19 cellular contexts compared by ENCODE assay signal in genomic region chr9:127985011-127985410, GRCh38. TPM values are rescaled to one million over a fixed set of nuclear protein-coding genes. Genes with fewer than 3 reads are reported as not detected.
DNase-seq lines count a peak whose midpoint lies in the region; ATAC-seq and TF ChIP-seq lines count a peak whose summit lies in the region.
"Had no signal": no experiment of that assay in that cellular context is flagged by ENCODE, and none has a peak within 500 bp of the region (broad histone marks: within the 10 kb centered on the region; RNA-seq: fewer than 3 reads in every experiment).

No MANE protein-coding gene starts in this region.

- TF ChIP-seq CTCF in activated CD8-positive, alpha-beta T cell treated with anti-CD3 and anti-CD28 coated beads for 36 hours (IDR thresholded peaks at IDR 0.05): no peak
- TF ChIP-seq CTCF in osteoblast (IDR thresholded peaks at IDR 0.05; ENCODE audit: extremely low read depth, low read depth, low read length): no peak

- CTCF ChIA-PET in activated CD8-positive, alpha-beta T cell treated with anti-CD3 and anti-CD28 coated beads for 36 hours (lab: Charles Lee): interaction anchor here (1.3 to 1.9 kb wide), 3 partner anchors 21 to 50 kb away, joined by 4 to 9 read pairs (median 4); no protein-coding TSS in a partner anchor
- CTCF ChIA-PET in activated CD8-positive, alpha-beta T cell treated with anti-CD3 and anti-CD28 coated beads, Interleukin-2, amount 10 ng/mL, durations not matched to agents 7 days and 5 days (lab: Charles Lee): interaction anchor here (1.5 kb wide), 1 partner anchor 133 kb away, joined by 4 read pairs; no protein-coding TSS in a partner anchor

- H3K9me3 Mint-ChIP-seq in activated CD8-positive, alpha-beta T cell treated with anti-CD3 and anti-CD28 coated beads for 36 hours: no peaks in the 10 kb centered on the region
- no peaks in the 10 kb centered on the region for H3K9me3 Mint-ChIP-seq in activated CD8-positive, alpha-beta T cell treated with anti-CD3 and anti-CD28 coated beads, Interleukin-2, amount 10 ng/mL, durations not matched to agents 7 days and 5 days (ENCODE audit: insufficient read depth)
- no peaks in the 10 kb centered on the region for H3K9me3 Mint-ChIP-seq in central memory CD8-positive, alpha-beta T cell
- H3K9me3 Mint-ChIP-seq: GM23338 had no signal

- peaks cover 3% of the 10 kb centered on the region for H3K36me3 Mint-ChIP-seq in activated CD8-positive, alpha-beta T cell treated with anti-CD3 and anti-CD28 coated beads for 36 hours (ENCODE audit: low read depth)
- H3K36me3 Mint-ChIP-seq in activated CD8-positive, alpha-beta T cell treated with anti-CD3 and anti-CD28 coated beads, Interleukin-2, amount 10 ng/mL, durations not matched to agents 7 days and 5 days (ENCODE audit: low read depth): no peaks in the 10 kb centered on the region
- H3K36me3 Mint-ChIP-seq in central memory CD8-positive, alpha-beta T cell (ENCODE audit: insufficient read depth): peaks cover 9% of the 10 kb centered on the region

- ATAC-seq in activated CD8-positive, alpha-beta T cell treated with anti-CD3 and anti-CD28 coated beads for 36 hours: no peak
- no peak for ATAC-seq in activated CD8-positive, alpha-beta T cell treated with anti-CD3 and anti-CD28 coated beads, Interleukin-2, amount 10 ng/mL, durations not matched to agents 7 days and 5 days
- no peak for ATAC-seq in central memory CD8-positive, alpha-beta T cell (replicated peaks; ENCODE audit: extremely low read depth, poor library complexity, severe bottlenecking)
- no peak for ATAC-seq in HG03521 (IDR thresholded peaks at IDR 0.05; ENCODE audit: unreplicated experiment)
- ATAC-seq: GM23338 had no signal

- H3K9me3 ChIP-seq in osteoblast (ENCODE audit: low read depth, low read length): no peaks in the 10 kb centered on the region

- H3K27ac ChIP-seq in osteoblast (ENCODE audit: low read depth, low read length): no peak overlapping the region
- H3K27ac ChIP-seq: 22Rv1 had no signal

- H3K4me2 ChIP-seq in osteoblast (ENCODE audit: insufficient read depth, low read length): no peak overlapping the region
- H3K4me2 ChIP-seq: GM23338 had no signal

- POLR2A ChIA-PET in activated CD8-positive, alpha-beta T cell treated with anti-CD3 and anti-CD28 coated beads for 36 hours (lab: Charles Lee): interaction anchor here (0.8 to 22.5 kb wide), 5 partner anchors 8 to 46 kb away, joined by 3 to 408 read pairs (median 4); no protein-coding TSS in a partner anchor
- POLR2A ChIA-PET in activated CD8-positive, alpha-beta T cell treated with anti-CD3 and anti-CD28 coated beads, Interleukin-2, amount 10 ng/mL, durations not matched to agents 7 days and 5 days (lab: Charles Lee): interaction anchor here (1.3 to 12.5 kb wide), 2 partner anchors 9 to 46 kb away, joined by 3 to 183 read pairs; no protein-coding TSS in a partner anchor

- peaks cover under 1% of the 10 kb centered on the region for H4K20me1 ChIP-seq in osteoblast (ENCODE audit: insufficient read depth, low read length)

- no peak overlapping the region for H3K4me3 Mint-ChIP-seq in activated CD8-positive, alpha-beta T cell treated with anti-CD3 and anti-CD28 coated beads for 36 hours
- no peak overlapping the region for H3K4me3 Mint-ChIP-seq in activated CD8-positive, alpha-beta T cell treated with anti-CD3 and anti-CD28 coated beads, Interleukin-2, amount 10 ng/mL, durations not matched to agents 7 days and 5 days
- H3K4me3 Mint-ChIP-seq in central memory CD8-positive, alpha-beta T cell: no peak overlapping the region
- H3K4me3 Mint-ChIP-seq: GM23338 had no signal

- peaks cover 5% of the 10 kb centered on the region for H3K79me2 ChIP-seq in osteoblast (ENCODE audit: insufficient read depth, low read length)

- no peak overlapping the region for H3K4me3 ChIP-seq in H7 (ENCODE audit: insufficient read depth, low read depth, low read length)
- no peak overlapping the region for H3K4me3 ChIP-seq in osteoblast (ENCODE audit: insufficient read depth, low read length)
- H3K4me3 ChIP-seq: GM23338 had no signal

- no peak overlapping the region for H2AFZ ChIP-seq in osteoblast (ENCODE audit: low read length)
- H2AFZ ChIP-seq: GM23338 had no signal

- H3K36me3 ChIP-seq in H7 (replicated peaks; ENCODE audit: control insufficient read depth, insufficient read depth, low read length) (no peaks in the 10 kb centered on the region), osteoblast (ENCODE audit: insufficient read depth, low read length) (no peaks in the 10 kb centered on the region)

- intact Hi-C loops in activated CD8-positive, alpha-beta T cell treated with anti-CD3 and anti-CD28 coated beads for 36 hours (cut with micrococcal nuclease): no loop called here

- peak overlapping the region; percentile 35 for H3K27ac Mint-ChIP-seq in activated CD8-positive, alpha-beta T cell treated with anti-CD3 and anti-CD28 coated beads for 36 hours
- H3K27ac Mint-ChIP-seq in activated CD8-positive, alpha-beta T cell treated with anti-CD3 and anti-CD28 coated beads, Interleukin-2, amount 10 ng/mL, durations not matched to agents 7 days and 5 days: no peak overlapping the region
- peak overlapping the region; percentile 53 for H3K27ac Mint-ChIP-seq in central memory CD8-positive, alpha-beta T cell (ENCODE audit: low read depth)
- H3K27ac Mint-ChIP-seq: GM23338 had no signal

- H3K4me1 Mint-ChIP-seq in activated CD8-positive, alpha-beta T cell treated with anti-CD3 and anti-CD28 coated beads for 36 hours (ENCODE audit: low read depth): peaks cover 32% of the 10 kb centered on the region
- peaks cover 31% of the 10 kb centered on the region for H3K4me1 Mint-ChIP-seq in activated CD8-positive, alpha-beta T cell treated with anti-CD3 and anti-CD28 coated beads, Interleukin-2, amount 10 ng/mL, durations not matched to agents 7 days and 5 days (ENCODE audit: low read depth)
- H3K4me1 Mint-ChIP-seq in central memory CD8-positive, alpha-beta T cell: peaks cover 16% of the 10 kb centered on the region

- H3K4me1 ChIP-seq in osteoblast (ENCODE audit: insufficient read depth, low read length): peaks cover 11% of the 10 kb centered on the region

- H3K27me3 ChIP-seq in H7 (ENCODE audit: control insufficient read depth, insufficient read depth, low read length) (no peaks in the 10 kb centered on the region), osteoblast (ENCODE audit: insufficient read depth, low read length) (no peaks in the 10 kb centered on the region)

- no peak for DNase-seq in activated CD8-positive, alpha-beta T cell treated with anti-CD3 and anti-CD28 coated beads for 36 hours
- DNase-seq in activated CD8-positive, alpha-beta T cell treated with anti-CD3 and anti-CD28 coated beads, Interleukin-2, amount 10 ng/mL, durations not matched to agents 7 days and 5 days: no peak
- peak; percentile 32 for DNase-seq in H7
- no peak for DNase-seq in central memory CD8-positive, alpha-beta T cell (ENCODE audit: low spot score in 2 of 2)
- peak; percentile 32 for DNase-seq in osteoblast (ENCODE audit: insufficient read length, low spot score, missing footprints)
- no peak for DNase-seq in stimulated activated CD4-positive, alpha-beta T cell treated with anti-CD3 and anti-CD28 coated beads, Interleukin-4, amount 100 ng/mL, for 24 hours
- no peak for DNase-seq in nucleus accumbens (lab: John Stamatoyannopoulos, UW)
- DNase-seq: DMS79 treated with DMSO at 0.1 percent for 48 hours, GDM1, IMR-90, NCI-H1417, NCI-H1930, NCI-H2171 treated with DMSO at 0.1 percent for 48 hours, NCI-H510A, NCI-H82, SHP77 treated with DMSO at 0.1 percent for 48 hours had no signal

- H3K27me3 Mint-ChIP-seq in activated CD8-positive, alpha-beta T cell treated with anti-CD3 and anti-CD28 coated beads for 36 hours: no peaks in the 10 kb centered on the region
- H3K27me3 Mint-ChIP-seq in activated CD8-positive, alpha-beta T cell treated with anti-CD3 and anti-CD28 coated beads, Interleukin-2, amount 10 ng/mL, durations not matched to agents 7 days and 5 days (ENCODE audit: low read depth): peaks cover 3% of the 10 kb centered on the region
- no peaks in the 10 kb centered on the region for H3K27me3 Mint-ChIP-seq in central memory CD8-positive, alpha-beta T cell

RNA-seq across cellular contexts. Expression of gene EEIG1, which starts 4.2 kb away (rescaled TPM):
- 10 to 100 TPM; 79.7 to 81.5 TPM for total RNA-seq in activated CD8-positive, alpha-beta T cell treated with anti-CD3 and anti-CD28 coated beads for 36 hours
- total RNA-seq in activated CD8-positive, alpha-beta T cell treated with anti-CD3 and anti-CD28 coated beads, Interleukin-2, amount 10 ng/mL, durations not matched to agents 7 days and 5 days: 100 to 1,000 TPM; 227 to 232 TPM
- 16.9 and 27.1 TPM in 2 replicates for total RNA-seq in H7 (2014; rRNA removed; shearing (Covaris generic))
- total RNA-seq in osteoblast: 18.0 and 20.6 TPM in 2 replicates

RNA-seq across cellular contexts. Expression of gene DPM2, which starts 47.4 kb away (rescaled TPM):
- 10 to 100 TPM; 41.3 to 43.9 TPM for total RNA-seq in activated CD8-positive, alpha-beta T cell treated with anti-CD3 and anti-CD28 coated beads for 36 hours
- total RNA-seq in activated CD8-positive, alpha-beta T cell treated with anti-CD3 and anti-CD28 coated beads, Interleukin-2, amount 10 ng/mL, durations not matched to agents 7 days and 5 days: 10 to 100 TPM; 47.9 to 53.8 TPM
- 38.3 and 45.6 TPM in 2 replicates for total RNA-seq in H7 (2014; rRNA removed; shearing (Covaris generic))
- total RNA-seq in osteoblast: 10.1 and 11.5 TPM in 2 replicates

RNA-seq across cellular contexts. Expression of gene PIP5KL1, which starts 54.4 kb away (rescaled TPM):
- 1 to 10 TPM; 1.7 to 2.5 TPM for total RNA-seq in activated CD8-positive, alpha-beta T cell treated with anti-CD3 and anti-CD28 coated beads for 36 hours
- 1 to 10 TPM; 2.6 to 2.7 TPM for total RNA-seq in activated CD8-positive, alpha-beta T cell treated with anti-CD3 and anti-CD28 coated beads, Interleukin-2, amount 10 ng/mL, durations not matched to agents 7 days and 5 days
- total RNA-seq in H7 (2014; rRNA removed; shearing (Covaris generic)): 0.94 and 3.4 TPM in 2 replicates
- 2.2 and 3.5 TPM in 2 replicates for total RNA-seq in osteoblast

Comparison
In these comparisons a context has a peak if more than half of its experiments do, and no peak if none do; other contexts are left out.
1. DNase-seq: peak in H7 (single experiment) and osteoblast (single experiment); none in activated CD8-positive, alpha-beta T cell treated with anti-CD3 and anti-CD28 coated beads for 36 hours (single experiment), activated CD8-positive, alpha-beta T cell treated with anti-CD3 and anti-CD28 coated beads, Interleukin-2, amount 10 ng/mL, durations not matched to agents 7 days and 5 days (single experiment), central memory CD8-positive, alpha-beta T cell (0 of 2), stimulated activated CD4-positive, alpha-beta T cell treated with anti-CD3 and anti-CD28 coated beads, Interleukin-4, amount 100 ng/mL, for 24 hours (single experiment) and nucleus accumbens (0 of 56).